8 cellular contexts compared by ENCODE assay signal in the genomic region with DNA sequence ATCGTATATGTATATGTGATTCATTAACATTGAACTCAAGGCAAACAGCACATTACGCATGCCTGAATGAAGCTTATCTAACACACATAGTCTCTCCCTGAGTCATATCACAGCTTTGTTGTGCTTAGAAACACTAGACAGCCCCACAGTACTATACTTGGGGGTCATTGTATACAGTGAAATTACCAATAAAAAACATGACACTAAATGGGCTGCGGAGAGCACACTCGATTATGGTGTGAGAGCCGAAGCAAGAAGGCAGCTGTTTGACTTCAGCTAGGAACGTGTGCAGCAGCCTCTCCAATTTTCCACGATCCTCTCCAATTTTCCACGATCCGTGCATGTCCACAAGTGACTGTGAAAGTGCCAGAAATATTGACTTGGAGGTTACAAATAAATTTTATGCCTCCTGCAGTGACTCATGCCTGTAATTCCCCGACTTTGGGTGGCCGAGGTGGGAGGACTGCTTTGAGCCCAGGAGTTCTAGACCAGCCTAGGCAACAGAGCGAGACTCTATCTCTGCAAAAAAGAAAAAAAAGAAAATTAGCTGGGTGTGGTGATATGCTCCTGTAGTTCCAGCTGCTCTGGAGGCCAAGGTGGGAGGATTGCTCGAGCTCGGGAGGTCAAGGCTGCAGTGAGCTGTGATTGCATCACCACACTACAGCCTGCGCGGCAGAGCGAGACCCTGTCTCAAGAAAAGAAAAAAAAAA.
DNase-seq lines count a peak whose midpoint lies in the region; ATAC-seq, FAIRE-seq and TF ChIP-seq lines count a peak whose summit lies in the region.

No MANE protein-coding gene starts in this region.

- intact Hi-C loops in pancreas (cut with DNase I) (no loop called here), thyroid gland (cut with DNase I) (no loop called here)

- no peaks in the 10 kb centered on the region for H3K9me3 ChIP-seq in pancreas
- no peaks in the 10 kb centered on the region for H3K9me3 ChIP-seq in thyroid gland

- H3K4me1 ChIP-seq in pancreas: peaks cover 51 to 64% (median 58%) of the 10 kb centered on the region in 3 donors
- H3K4me1 ChIP-seq in thyroid gland: peaks cover 33 to 36% of the 10 kb centered on the region in 2 donors

- no peak for TF ChIP-seq POLR2A in thyroid gland (IDR thresholded peaks at IDR 0.05)

- DNase-seq in Daoy (ENCODE audit: low read depth): peak; percentile 92
- DNase-seq in RPMI7951 (ENCODE audit: low read depth): peak; percentile 71
- peak; percentile 26 for DNase-seq in fibroblast of the conjunctiva (ENCODE audit: low read depth)
- peak in 1 of 6 donors; percentile 40 for DNase-seq in pancreas
- DNase-seq in thyroid gland: no peak

- TF ChIP-seq CTCF in pancreas (IDR thresholded peaks at IDR 0.05): no peak
- no peak for TF ChIP-seq CTCF in thyroid gland (IDR thresholded peaks at IDR 0.05)

- H3K27me3 ChIP-seq in pancreas (no peaks in the 10 kb centered on the region), thyroid gland (no peaks in the 10 kb centered on the region)

- FAIRE-seq in pancreas (lab: Jason Lieb, UNC): peak; percentile 49

- H3K36me3 ChIP-seq in pancreas: peaks cover 0 to 3% (median 0%) of the 10 kb centered on the region in 3 donors
- no peaks in the 10 kb centered on the region for H3K36me3 ChIP-seq in thyroid gland

- 19 to 30% methylated on average over 17 of the region's 17 CpGs for WGBS in pancreas, 2 donors
- 83 to 87% methylated on average over 17 of the region's 17 CpGs for WGBS in thyroid gland, 2 donors

- H3K27ac ChIP-seq in pancreas: peak overlapping the region in 2 of 4 donors; percentile 53 to 58
- H3K27ac ChIP-seq in thyroid gland: no peak overlapping the region

- ATAC-seq in pancreas (peak; percentile 60 to 69 (median 66)), HG02840 (IDR thresholded peaks at IDR 0.05; ENCODE audit: low FRiP score, unreplicated experiment) (no peak), GM19324 (IDR thresholded peaks at IDR 0.05; ENCODE audit: low FRiP score, unreplicated experiment) (no peak), HG03097 (IDR thresholded peaks at IDR 0.05; ENCODE audit: low FRiP score, unreplicated experiment) (no peak)

- H3K4me3 ChIP-seq in pancreas: no peak overlapping the region
- H3K4me3 ChIP-seq in thyroid gland (replicated peaks in 1 of 3): no peak overlapping the region

Comparison
In these comparisons a context has a peak if more than half of its experiments do, and no peak if none do; other contexts are left out.
1. DNase-seq: peak in Daoy (single experiment), RPMI7951 (single experiment) and fibroblast of the conjunctiva (single experiment); none in thyroid gland (0 of 2).
2. ATAC-seq: peak in pancreas (4 of 4); none in HG02840 (single experiment), GM19324 (single experiment) and HG03097 (single experiment).